In genomic region chr21:16551101-16551695, GRCh38 we compare ENCODE assay signal across 1 cellular context.
TF ChIP-seq lines count a peak whose summit lies in the region.

No MANE protein-coding gene starts in this region.

TF ChIP-seq in GM23338, 12 proteins besides CTCF, POLR2A, EP300 and RAD21 (continued from another document):
- TF ChIP-seq REST (IDR thresholded peaks at IDR 0.05; ENCODE audit: unreplicated experiment) = no peak
